Comparison of ENCODE assay signal across 1 cellular context in genomic region chr1:220689696-220690095, GRCh38.
TF ChIP-seq lines count a peak whose summit lies in the region.

No MANE protein-coding gene starts in this region.

TF ChIP-seq in endothelial cell of umbilical vein, 7 proteins besides CTCF, POLR2A, EP300 and RAD21:
- TF ChIP-seq FOS (IDR thresholded peaks at IDR 0.05; ENCODE audit: borderline replicate concordance, insufficient read depth, low read length) (no peak), EZH2 (IDR thresholded peaks at IDR 0.05; ENCODE audit: borderline replicate concordance, low read depth, low read length, severe bottlenecking) (no peak), MAX (IDR thresholded peaks at IDR 0.05; ENCODE audit: insufficient read depth, insufficient read length) (no peak), POLR2AphosphoS5 (IDR thresholded peaks at IDR 0.05; ENCODE audit: insufficient read depth, low read depth, low read length) (no peak)
